Comparison of ENCODE assay signal across 15 cellular contexts in the genomic region with DNA sequence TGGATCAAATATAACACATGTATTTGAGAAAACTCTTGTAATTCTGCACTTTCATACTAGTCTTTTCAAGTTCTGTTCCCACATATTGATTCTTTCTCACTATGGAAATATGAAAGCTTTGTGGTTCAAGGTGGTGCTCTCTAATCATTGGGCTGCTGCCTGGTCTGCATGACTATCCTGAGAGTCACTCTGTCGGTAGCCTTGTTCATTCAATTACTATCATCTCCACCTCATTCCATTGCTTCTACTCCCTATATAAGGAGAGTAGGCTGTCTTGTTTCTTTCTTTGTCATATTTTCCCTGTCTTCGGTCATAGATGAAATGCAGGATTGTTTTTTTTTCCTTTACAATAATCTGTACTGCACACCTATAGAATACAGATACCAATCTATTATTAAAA.
DNase-seq lines count a peak whose midpoint lies in the region; ATAC-seq and TF ChIP-seq lines count a peak whose summit lies in the region.
"Had no signal": no experiment of that assay in that cellular context is flagged by ENCODE, and none has a peak within 500 bp of the region (broad histone marks: within the 10 kb centered on the region; RNA-seq: fewer than 3 reads in every experiment).

No MANE protein-coding gene starts in this region.

- 92 to 96% (median 94%) methylated on average over 2 of the region's 2 CpGs for WGBS in psoas muscle, 3 donors

- no peaks in the 10 kb centered on the region for H3K27me3 ChIP-seq in brain microvascular endothelial cell (replicated peaks)
- H3K27me3 ChIP-seq in psoas muscle (ENCODE audit: insufficient read depth in 3 of 3, low read length in 2 of 3): no peaks in the 10 kb centered on the region
- H3K27me3 ChIP-seq in Peyer's patch: no peaks in the 10 kb centered on the region
- H3K27me3 ChIP-seq: colonic mucosa had no signal

- H3K36me3 ChIP-seq in brain microvascular endothelial cell (replicated peaks) (no peaks in the 10 kb centered on the region), psoas muscle (ENCODE audit: insufficient read depth in 1 of 2, low read depth in 1 of 2) (peaks cover 0 to 2% of the 10 kb centered on the region in 2 donors), Peyer's patch (no peaks in the 10 kb centered on the region)
- H3K36me3 ChIP-seq: colonic mucosa had no signal

- H3K36me3 Mint-ChIP-seq in Calu3 (ENCODE audit: insufficient read depth, unreplicated experiment): peaks cover 16% of the 10 kb centered on the region
- H3K36me3 Mint-ChIP-seq: activated naive CD8-positive, alpha-beta T cell; CD14-positive monocyte had no signal

- intact Hi-C loops in Calu3 (cut with micrococcal nuclease; ENCODE audit: unreplicated experiment) (loop anchor here (2.0 to 10.0 kb wide), 3 partner anchors 15 to 389 kb away; no protein-coding TSS in a partner anchor), psoas muscle (cut with DNase I) (no loop called here)

- CTCF ChIA-PET in Calu3 (lab: Charles Lee): interaction anchor here (1.0 to 2.2 kb wide), 2 partner anchors 14 to 45 kb away, joined by 5 to 11 read pairs; no protein-coding TSS in a partner anchor

- H3K27me3 Mint-ChIP-seq in Calu3 (ENCODE audit: unreplicated experiment): no peaks in the 10 kb centered on the region

- TF ChIP-seq CTCF in Calu3 (IDR thresholded peaks at IDR 0.05; ENCODE audit: unreplicated experiment) (no peak), brain microvascular endothelial cell (IDR thresholded peaks at IDR 0.05; ENCODE audit: low read depth, low read length, missing control alignments) (no peak), psoas muscle (IDR thresholded peaks at IDR 0.05) (no peak), Peyer's patch (IDR thresholded peaks at IDR 0.05) (no peak)

- peak overlapping the region; percentile 80 for H3K27ac Mint-ChIP-seq in Calu3 (ENCODE audit: unreplicated experiment)
- H3K27ac Mint-ChIP-seq: activated naive CD8-positive, alpha-beta T cell; CD14-positive monocyte had no signal

- ATAC-seq in psoas muscle (no peak), HG02759 (IDR thresholded peaks at IDR 0.05; ENCODE audit: unreplicated experiment) (no peak)

- H3K4me1 ChIP-seq in psoas muscle (no peaks in the 10 kb centered on the region), Peyer's patch (no peaks in the 10 kb centered on the region)
- H3K4me1 ChIP-seq: colonic mucosa had no signal

- TF ChIP-seq POLR2A in Peyer's patch (IDR thresholded peaks at IDR 0.05): no peak

- DNase-seq in Calu3: peak; percentile 54
- DNase-seq in NCI-H226: peak; percentile 86
- peak; percentile 82 for DNase-seq in brain microvascular endothelial cell
- DNase-seq in myocyte (ENCODE audit: low read depth): peak; percentile 28
- no peak for DNase-seq in psoas muscle
- DNase-seq in Peyer's patch: no peak
- no peak for DNase-seq in substantia nigra (lab: John Stamatoyannopoulos, UW)
- DNase-seq: colonic mucosa; NCI-H1694 treated with DMSO at 0.1 percent for 48 hours; NCI-H69; stimulated activated CD4-positive, alpha-beta T cell treated with anti-CD3 and anti-CD28 coated beads, Interleukin-4, amount 100 ng/mL, for 4 hours; stimulated activated naive CD4-positive, alpha-beta T cell treated with Interleukin-2 at 50 U/mL for 16 hours had no signal

- no peak overlapping the region for H3K4me3 ChIP-seq in brain microvascular endothelial cell (ENCODE audit: low read depth, low read length)
- no peak overlapping the region for H3K4me3 ChIP-seq in psoas muscle
- H3K4me3 ChIP-seq in Peyer's patch: no peak overlapping the region
- H3K4me3 ChIP-seq: colonic mucosa had no signal

- in situ Hi-C loops in brain microvascular endothelial cell (cut with HindIII; ENCODE audit: low pct_ligation_motif_present, low sequenced_read_pairs): no loop called here

- H3K4me3 Mint-ChIP-seq in Calu3 (ENCODE audit: low read depth, unreplicated experiment): no peak overlapping the region
- H3K4me3 Mint-ChIP-seq: activated naive CD8-positive, alpha-beta T cell; CD14-positive monocyte had no signal

- peaks cover 4% of the 10 kb centered on the region for H3K9me3 Mint-ChIP-seq in Calu3 (ENCODE audit: low read depth, unreplicated experiment)

- peak overlapping the region; percentile 72 for H3K27ac ChIP-seq in brain microvascular endothelial cell
- no peak overlapping the region for H3K27ac ChIP-seq in psoas muscle
- H3K27ac ChIP-seq in Peyer's patch: no peak overlapping the region
- H3K27ac ChIP-seq in substantia nigra (ENCODE audit: low read depth, low read length, poor library complexity, severe bottlenecking): no peak overlapping the region
- H3K27ac ChIP-seq: colonic mucosa had no signal

- H3K9me3 ChIP-seq in psoas muscle (no peaks in the 10 kb centered on the region), Peyer's patch (no peaks in the 10 kb centered on the region)
- H3K9me3 ChIP-seq: colonic mucosa had no signal

- no TSS peak for BruUV-seq in Calu3 (replicated peaks; lab: Mats Ljungman, UMichigan)

- peaks cover 43% of the 10 kb centered on the region for H3K4me1 Mint-ChIP-seq in Calu3 (ENCODE audit: low read depth, unreplicated experiment)
- H3K4me1 Mint-ChIP-seq: CD14-positive monocyte had no signal

Comparison
In these comparisons a context has a peak if more than half of its experiments do, and no peak if none do; other contexts are left out.
1. DNase-seq: peak in Calu3 (single experiment), NCI-H226 (single experiment), brain microvascular endothelial cell (single experiment) and myocyte (single experiment); none in psoas muscle (0 of 2), Peyer's patch (0 of 3) and substantia nigra (0 of 49).